Comparison of ENCODE assay signal across 8 cellular contexts in the genomic region with DNA sequence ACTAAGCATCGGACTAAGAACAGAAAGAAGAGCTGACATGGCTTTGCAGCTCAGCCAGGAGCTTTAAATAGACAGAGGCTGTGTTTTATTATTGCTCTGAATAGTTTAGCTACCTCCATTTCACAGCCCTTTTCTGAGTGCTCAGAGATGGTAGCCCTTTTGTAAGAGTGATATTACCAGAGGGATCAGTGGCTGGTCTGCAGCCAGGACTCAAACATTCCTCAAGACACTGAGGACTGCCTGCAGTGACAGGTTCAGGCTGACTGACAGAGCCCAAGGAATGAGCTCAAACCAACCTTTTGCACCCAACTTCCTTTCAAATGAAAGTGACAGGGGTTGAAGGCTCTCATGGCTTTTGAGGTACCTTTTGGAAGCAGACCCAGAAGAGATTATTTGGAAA.
DNase-seq lines count a peak whose midpoint lies in the region; ATAC-seq and TF ChIP-seq lines count a peak whose summit lies in the region.

No MANE protein-coding gene starts in this region.

- no peak for TF ChIP-seq CTCF in GM10248 (IDR thresholded peaks at IDR 0.05; ENCODE audit: control extremely low read depth, extremely low read depth, low read depth, missing control alignments)

- no peak overlapping the region for H3K4me3 ChIP-seq in H7 (ENCODE audit: insufficient read depth, low read depth, low read length)

- peaks cover 22% of the 10 kb centered on the region for H3K4me1 Mint-ChIP-seq in activated CD4-positive, alpha-beta memory T cell treated with anti-CD3 and anti-CD28 coated beads, Interleukin-2, amount 10 ng/mL, durations not matched to agents 7 days and 5 days

- peak; percentile 17 for DNase-seq in activated CD4-positive, alpha-beta memory T cell treated with anti-CD3 and anti-CD28 coated beads, Interleukin-2, amount 10 ng/mL, durations not matched to agents 7 days and 5 days
- DNase-seq in islet precursor cell: peak; percentile 66
- DNase-seq in GM10248 (ENCODE audit: extremely low spot score): no peak
- DNase-seq in NCI-H2081 treated with DMSO at 0.1 percent for 48 hours (lab: John Stamatoyannopoulos, UW): no peak
- DNase-seq in H7: no peak
- DNase-seq in activated gamma-delta T cell treated with Interleukin-2 at 50 U/mL for 16 hours: no peak

- H3K27ac Mint-ChIP-seq in activated CD4-positive, alpha-beta memory T cell treated with anti-CD3 and anti-CD28 coated beads, Interleukin-2, amount 10 ng/mL, durations not matched to agents 7 days and 5 days: peak overlapping the region; percentile 82

- no peaks in the 10 kb centered on the region for H3K27me3 Mint-ChIP-seq in activated CD4-positive, alpha-beta memory T cell treated with anti-CD3 and anti-CD28 coated beads, Interleukin-2, amount 10 ng/mL, durations not matched to agents 7 days and 5 days

- CTCF ChIA-PET in activated CD4-positive, alpha-beta memory T cell treated with anti-CD3 and anti-CD28 coated beads, Interleukin-2, amount 10 ng/mL, durations not matched to agents 7 days and 5 days (lab: Charles Lee): interaction anchor here (1.0 to 1.3 kb wide), 3 partner anchors 9 to 120 kb away, joined by 3 to 5 read pairs (median 3); no protein-coding TSS in a partner anchor
- CTCF ChIA-PET in GM10248 (lab: Yijun Ruan, JAX): interaction anchor here (0.8 to 2.6 kb wide), 12 partner anchors 9 to 189 kb away, joined by 3 to 10 read pairs (median 4); a partner anchor contains a TSS

- no peaks in the 10 kb centered on the region for H3K9me3 Mint-ChIP-seq in activated CD4-positive, alpha-beta memory T cell treated with anti-CD3 and anti-CD28 coated beads, Interleukin-2, amount 10 ng/mL, durations not matched to agents 7 days and 5 days

- ATAC-seq in GM19035 (IDR thresholded peaks at IDR 0.05; ENCODE audit: unreplicated experiment) (peak; percentile 49), HG02938 (IDR thresholded peaks at IDR 0.05; ENCODE audit: unreplicated experiment) (peak; percentile 29)

- no peaks in the 10 kb centered on the region for H3K27me3 ChIP-seq in H7 (ENCODE audit: control insufficient read depth, insufficient read depth, low read length)

- no peaks in the 10 kb centered on the region for H3K36me3 ChIP-seq in H7 (replicated peaks; ENCODE audit: control insufficient read depth, insufficient read depth, low read length)

- no peaks in the 10 kb centered on the region for H3K36me3 Mint-ChIP-seq in activated CD4-positive, alpha-beta memory T cell treated with anti-CD3 and anti-CD28 coated beads, Interleukin-2, amount 10 ng/mL, durations not matched to agents 7 days and 5 days (ENCODE audit: low read depth)

- POLR2A ChIA-PET in activated CD4-positive, alpha-beta memory T cell treated with anti-CD3 and anti-CD28 coated beads, Interleukin-2, amount 10 ng/mL, durations not matched to agents 7 days and 5 days (lab: Charles Lee): interaction anchor here (0.9 to 1.0 kb wide), 2 partner anchors 13 to 356 kb away, joined by 3 read pairs; a partner anchor contains a TSS
- POLR2A ChIA-PET in GM10248 (lab: Yijun Ruan, JAX): no interaction called here

- peak overlapping the region; percentile 71 for H3K4me3 Mint-ChIP-seq in activated CD4-positive, alpha-beta memory T cell treated with anti-CD3 and anti-CD28 coated beads, Interleukin-2, amount 10 ng/mL, durations not matched to agents 7 days and 5 days

Comparison
In these comparisons a context has a peak if more than half of its experiments do, and no peak if none do; other contexts are left out.
1. DNase-seq: peak in activated CD4-positive, alpha-beta memory T cell treated with anti-CD3 and anti-CD28 coated beads, Interleukin-2, amount 10 ng/mL, durations not matched to agents 7 days and 5 days (single experiment) and islet precursor cell (single experiment); none in GM10248 (single experiment), NCI-H2081 treated with DMSO at 0.1 percent for 48 hours (single experiment), H7 (single experiment) and activated gamma-delta T cell treated with Interleukin-2 at 50 U/mL for 16 hours (single experiment).